ENCODE assay signal across 21 cellular contexts in the genomic region with DNA sequence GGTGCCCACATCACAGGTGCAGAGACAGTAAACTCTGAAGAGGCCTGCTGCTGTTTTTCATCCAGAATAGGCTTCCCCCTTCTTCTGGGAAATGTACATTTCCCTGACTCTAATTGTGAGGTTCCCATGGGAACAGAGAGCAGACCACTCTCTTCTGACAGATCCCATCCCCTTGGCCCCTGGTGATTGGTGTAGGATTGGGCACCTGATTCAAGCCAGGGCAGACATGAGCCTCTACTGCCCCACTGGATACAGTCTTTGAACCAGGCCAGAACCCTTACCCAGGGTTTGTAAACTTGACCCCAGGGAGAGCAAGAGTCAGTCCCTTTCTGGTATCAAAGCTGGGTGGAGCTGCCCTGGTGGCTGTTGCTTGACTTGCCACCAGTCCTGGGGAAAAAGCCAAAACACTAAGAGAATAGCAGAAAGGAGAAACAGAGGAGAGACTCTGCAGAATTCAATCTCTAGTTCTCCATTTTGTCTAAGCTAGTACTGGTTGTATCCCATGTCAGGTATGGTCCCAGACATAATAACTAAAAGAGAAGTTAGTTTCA.
"Had no signal": no experiment of that assay in that cellular context is flagged by ENCODE, and none has a peak within 500 bp of the region (broad histone marks: within the 10 kb centered on the region; RNA-seq: fewer than 3 reads in every experiment).

No MANE protein-coding gene starts in this region.

- H3K4me1 ChIP-seq: body of pancreas, heart left ventricle, pancreas, stomach, suprapubic skin, transverse colon had no signal

- H3K27ac ChIP-seq: body of pancreas, cardiac muscle cell, heart left ventricle, pancreas, stomach, suprapubic skin, transverse colon had no signal

- H3K36me3 ChIP-seq: cardiac muscle cell, heart left ventricle, pancreas, stomach, suprapubic skin, transverse colon had no signal

- FAIRE-seq: endometrium, pancreas, urothelium cell line had no signal

- DNase-seq: activated CD4-positive, alpha-beta memory T cell treated with anti-CD3 and anti-CD28 coated beads for 36 hours; activated CD4-positive, alpha-beta T cell treated with anti-CD3 and anti-CD28 coated beads for 48 hours; activated gamma-delta T cell; activated naive CD4-positive, alpha-beta T cell treated with anti-CD3 and anti-CD28 coated beads, Interleukin-2, amount 50 U/mL, for 16 hours; activated naive CD8-positive, alpha-beta T cell treated with anti-CD3 and anti-CD28 coated beads, Interleukin-2, amount 50 U/mL, for 24 hours; activated T-cell treated with anti-CD3 and anti-CD28 coated beads for 4 hours; anterior cingulate cortex; body of pancreas; heart left ventricle; islet precursor cell; left cardiac atrium; midbrain; pancreas; right cardiac atrium; stimulated activated CD4-positive, alpha-beta T cell treated with anti-CD3 and anti-CD28 coated beads, Interleukin-1b, Interleukin-23, amount 100 ng/mL, for 48 hours; stomach; transverse colon had no signal

- H3K4me3 ChIP-seq: body of pancreas, cardiac muscle cell, heart left ventricle, pancreas, stomach, suprapubic skin, transverse colon had no signal

- H3K27me3 ChIP-seq: body of pancreas, cardiac muscle cell, heart left ventricle, pancreas, stomach, suprapubic skin, transverse colon had no signal

- H3K9me3 ChIP-seq: body of pancreas, heart left ventricle, pancreas, stomach, suprapubic skin, transverse colon had no signal

- ATAC-seq: activated naive CD8-positive, alpha-beta T cell treated with anti-CD3 and anti-CD28 coated beads, Interleukin-2, amount 50 U/mL, for 24 hours; body of pancreas; heart left ventricle; left cardiac atrium; pancreas; right cardiac atrium had no signal
